ENCODE assay signal across 7 cellular contexts in genomic region chr18:12656671-12657047, GRCh38. TPM values are rescaled to one million over a fixed set of nuclear protein-coding genes. Genes with fewer than 3 reads are reported as not detected.
DNase-seq lines count a peak whose midpoint lies in the region; TF ChIP-seq lines count a peak whose summit lies in the region.

No MANE protein-coding gene starts in this region.

- no peaks in the 10 kb centered on the region for H3K79me2 ChIP-seq in SU-DHL-6 (ENCODE audit: insufficient read depth, low read length)

- peaks cover 6% of the 10 kb centered on the region; the same call in 1 of the 2 replicates for H3F3A ChIP-seq in SU-DHL-6 (ENCODE audit: insufficient read depth)

- TF ChIP-seq CTCF in SU-DHL-6 (IDR thresholded peaks at IDR 0.05; ENCODE audit: insufficient read depth, low read length, poor library complexity, severe bottlenecking), result no peak
- TF ChIP-seq CTCF in fibroblast of villous mesenchyme (IDR thresholded peaks at IDR 0.05; ENCODE audit: insufficient read depth, low read depth, low read length), result no peak
- TF ChIP-seq CTCF in retinal pigment epithelial cell (conservative IDR thresholded peaks at IDR 0.05; ENCODE audit: low read depth, low read length), result no peak

- DNase-seq in HCEC 1CT, result peak; percentile 42
- peak; percentile 65 for DNase-seq in fibroblast of villous mesenchyme (ENCODE audit: low read depth)
- DNase-seq in retinal pigment epithelial cell (ENCODE audit: low read depth), result no peak
- no peak for DNase-seq in SK-N-DZ (ENCODE audit: low spot score)
- DNase-seq in HuH-7 (ENCODE audit: low spot score), result no peak
- no peak for DNase-seq in activated CD4-positive, alpha-beta T cell treated with anti-CD3 and anti-CD28 coated beads for 4 hours

- no peaks in the 10 kb centered on the region for H3K27me3 ChIP-seq in SU-DHL-6 (ENCODE audit: low read length)

- no peaks in the 10 kb centered on the region for H3K9me3 ChIP-seq in SU-DHL-6 (ENCODE audit: insufficient read depth, low read length)

- H3K4me3 ChIP-seq in SU-DHL-6 (ENCODE audit: insufficient read depth, low read length, poor library complexity, severe bottlenecking), result peak overlapping the region; percentile 50
- peak overlapping the region; percentile 80 for H3K4me3 ChIP-seq in fibroblast of villous mesenchyme (ENCODE audit: low read depth, low read length)
- H3K4me3 ChIP-seq in retinal pigment epithelial cell (ENCODE audit: low read length), result peak overlapping the region; percentile 91

- peak overlapping the region; percentile 60 for H3K4me2 ChIP-seq in SU-DHL-6 (ENCODE audit: low read depth, low read length, poor library complexity, severe bottlenecking)

- no peaks in the 10 kb centered on the region for H4K20me1 ChIP-seq in SU-DHL-6 (ENCODE audit: low read depth, low read length)

- H2AFZ ChIP-seq in SU-DHL-6 (ENCODE audit: low read depth, low read length, severe bottlenecking), result peak overlapping the region; percentile 73

- no peaks in the 10 kb centered on the region for H3K36me3 ChIP-seq in SU-DHL-6 (ENCODE audit: low read length)

- H3K9me2 ChIP-seq in SU-DHL-6 (replicated peaks; ENCODE audit: insufficient read depth, low read length), result no peaks in the 10 kb centered on the region

- no peak overlapping the region for H3K27ac ChIP-seq in SU-DHL-6 (ENCODE audit: low read depth, low read length)

- peak overlapping the region; percentile 45 for H3K9ac ChIP-seq in SU-DHL-6 (ENCODE audit: low read length)

RNA-seq across cellular contexts. Expression of gene SPIRE1, which starts 1.2 kb away (rescaled TPM):
- total RNA-seq in fibroblast of villous mesenchyme, result 29.3 and 39.3 TPM in 2 replicates
- polyA plus RNA-seq in SK-N-DZ (2014; cell fraction: cytosol; rRNA removed), result 23.3 and 25.0 TPM in 2 replicates
- 22.1 and 26.1 TPM in 2 replicates for polyA plus RNA-seq in SK-N-DZ (2014; cell fraction: nucleus; rRNA removed)

RNA-seq across cellular contexts. Expression of gene CEP76, which starts 45.9 kb away (rescaled TPM):
- total RNA-seq in fibroblast of villous mesenchyme, result 9.0 and 12.5 TPM in 2 replicates
- 27.8 and 32.1 TPM in 2 replicates for polyA plus RNA-seq in SK-N-DZ (2014; cell fraction: cytosol; rRNA removed)
- polyA plus RNA-seq in SK-N-DZ (2014; cell fraction: nucleus; rRNA removed), result 39.9 and 40.3 TPM in 2 replicates

RNA-seq across cellular contexts. Expression of gene PSMG2, which starts 46.2 kb away (rescaled TPM):
- total RNA-seq in fibroblast of villous mesenchyme, result 65.7 and 66.9 TPM in 2 replicates
- 108 and 142 TPM in 2 replicates for polyA plus RNA-seq in SK-N-DZ (2014; cell fraction: cytosol; rRNA removed)
- polyA plus RNA-seq in SK-N-DZ (2014; cell fraction: nucleus; rRNA removed), result 101 and 113 TPM in 2 replicates

Comparison
In these comparisons a context has a peak if more than half of its experiments do, and no peak if none do; other contexts are left out.
1. DNase-seq: peak in HCEC 1CT (single experiment) and fibroblast of villous mesenchyme (single experiment); none in retinal pigment epithelial cell (single experiment), SK-N-DZ (single experiment), HuH-7 (single experiment) and activated CD4-positive, alpha-beta T cell treated with anti-CD3 and anti-CD28 coated beads for 4 hours (0 of 2).
2. Peak in every context shown above with its lines, with median percentiles within 50 percentile points of each other: H3K4me3 ChIP-seq.